In genomic region chr3:179005213-179005612, GRCh38 we compare ENCODE assay signal across 8 cellular contexts.
"Had no signal": no experiment of that assay in that cellular context is flagged by ENCODE, and none has a peak within 500 bp of the region (broad histone marks: within the 10 kb centered on the region; RNA-seq: fewer than 3 reads in every experiment).

No MANE protein-coding gene starts in this region.

- ATAC-seq: GM23338, HCT116 had no signal

- DNase-seq: GM23248, GOT3, H7, H9, HCEC 1CT, HFFc6 had no signal
